1 cellular context compared by ENCODE assay signal in genomic region chr3:9204253-9205005, GRCh38.
TF ChIP-seq lines count a peak whose summit lies in the region.

No MANE protein-coding gene starts in this region.

TF ChIP-seq in HepG2, 621 proteins besides CTCF, POLR2A, EP300 and RAD21 (continued from another document and continues in another):
- TF ChIP-seq, protein P1, sequence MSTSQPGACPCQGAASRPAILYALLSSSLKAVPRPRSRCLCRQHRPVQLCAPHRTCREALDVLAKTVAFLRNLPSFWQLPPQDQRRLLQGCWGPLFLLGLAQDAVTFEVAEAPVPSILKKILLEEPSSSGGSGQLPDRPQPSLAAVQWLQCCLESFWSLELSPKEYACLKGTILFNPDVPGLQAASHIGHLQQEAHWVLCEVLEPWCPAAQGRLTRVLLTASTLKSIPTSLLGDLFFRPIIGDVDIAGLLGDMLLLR (CRISPR knock-in tag; IDR thresholded peaks at IDR 0.05) = no peak
- no peak for TF ChIP-seq GZF1 (CRISPR knock-in tag; IDR thresholded peaks at IDR 0.05)
- TF ChIP-seq PLRG1 (conservative IDR thresholded peaks at IDR 0.05) = no peak
- no peak for TF ChIP-seq U2AF1 (optimal IDR thresholded peaks at IDR 0.05; ENCODE audit: low read depth, low read length)
- TF ChIP-seq JUND (CRISPR knock-in tag; IDR thresholded peaks at IDR 0.05) = no peak
- no peak for TF ChIP-seq ZNF678 (CRISPR knock-in tag; IDR thresholded peaks at IDR 0.05)
- TF ChIP-seq ZNF18 (CRISPR knock-in tag; IDR thresholded peaks at IDR 0.05; ENCODE audit: insufficient replicate concordance) = no peak
- no peak for TF ChIP-seq SMC3 (IDR thresholded peaks at IDR 0.05; ENCODE audit: low read length)
- 0 out of 2 replicates have a peak, but pooled peaks have one; percentile 21 for TF ChIP-seq TBX2 (CRISPR knock-in tag; IDR thresholded peaks at IDR 0.05; ENCODE audit: borderline replicate concordance)
- no peak for TF ChIP-seq HNRNPLL (IDR thresholded peaks at IDR 0.05; ENCODE audit: low read depth, low read length, poor library complexity, severe bottlenecking)
- peak; percentile 69; the same call in 1 of the 2 replicates for TF ChIP-seq FOXO1 (CRISPR knock-in tag; IDR thresholded peaks at IDR 0.05)
- no peak for TF ChIP-seq FOXM1 (CRISPR knock-in tag; IDR thresholded peaks at IDR 0.05)
- 0 out of 2 replicates have a peak, but pooled peaks have one; percentile 22 for TF ChIP-seq SRY (CRISPR knock-in tag; IDR thresholded peaks at IDR 0.05)
- TF ChIP-seq, protein P2, sequence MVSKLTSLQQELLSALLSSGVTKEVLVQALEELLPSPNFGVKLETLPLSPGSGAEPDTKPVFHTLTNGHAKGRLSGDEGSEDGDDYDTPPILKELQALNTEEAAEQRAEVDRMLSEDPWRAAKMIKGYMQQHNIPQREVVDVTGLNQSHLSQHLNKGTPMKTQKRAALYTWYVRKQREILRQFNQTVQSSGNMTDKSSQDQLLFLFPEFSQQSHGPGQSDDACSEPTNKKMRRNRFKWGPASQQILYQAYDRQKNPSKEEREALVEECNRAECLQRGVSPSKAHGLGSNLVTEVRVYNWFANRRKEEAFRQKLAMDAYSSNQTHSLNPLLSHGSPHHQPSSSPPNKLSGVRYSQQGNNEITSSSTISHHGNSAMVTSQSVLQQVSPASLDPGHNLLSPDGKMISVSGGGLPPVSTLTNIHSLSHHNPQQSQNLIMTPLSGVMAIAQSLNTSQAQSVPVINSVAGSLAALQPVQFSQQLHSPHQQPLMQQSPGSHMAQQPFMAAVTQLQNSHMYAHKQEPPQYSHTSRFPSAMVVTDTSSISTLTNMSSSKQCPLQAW (CRISPR knock-in tag; IDR thresholded peaks at IDR 0.05) = peak; percentile 67; the same call in 1 of the 2 replicates
- TF ChIP-seq PCBP2 (optimal IDR thresholded peaks at IDR 0.05; ENCODE audit: low read depth, low read length, poor library complexity, severe bottlenecking) = no peak
- TF ChIP-seq ZNF235 (CRISPR knock-in tag; IDR thresholded peaks at IDR 0.05; ENCODE audit: borderline replicate concordance) = no peak
- no peak for TF ChIP-seq MXD4 (CRISPR knock-in tag; IDR thresholded peaks at IDR 0.05)
- no peak for TF ChIP-seq ZNF251 (CRISPR knock-in tag; IDR thresholded peaks at IDR 0.05)
- TF ChIP-seq SRSF1 (optimal IDR thresholded peaks at IDR 0.05; ENCODE audit: low read depth, low read length) = no peak
- TF ChIP-seq MYNN (CRISPR knock-in tag; IDR thresholded peaks at IDR 0.05; ENCODE audit: low read depth) = no peak
- no peak for TF ChIP-seq ZNF670 (CRISPR knock-in tag; IDR thresholded peaks at IDR 0.05; ENCODE audit: borderline replicate concordance)
- no peak for TF ChIP-seq ZBTB34 (CRISPR knock-in tag; IDR thresholded peaks at IDR 0.05)
- peak; percentile 44; the same call in 1 of the 2 replicates for TF ChIP-seq MIXL1 (CRISPR knock-in tag; IDR thresholded peaks at IDR 0.05)
- peak; percentile 33; the same call in 1 of the 3 replicates for TF ChIP-seq MXI1 (IDR thresholded peaks at IDR 0.05; ENCODE audit: borderline replicate concordance, low read depth, low read length)
- TF ChIP-seq HES4 (CRISPR knock-in tag; IDR thresholded peaks at IDR 0.05; ENCODE audit: borderline replicate concordance) = no peak
- TF ChIP-seq BCL3 (CRISPR knock-in tag; IDR thresholded peaks at IDR 0.05) = no peak
- 0 out of 2 replicates have a peak, but pooled peaks have one; percentile 32 for TF ChIP-seq ZNF317 (CRISPR knock-in tag; IDR thresholded peaks at IDR 0.05)
- TF ChIP-seq ZNF281 (CRISPR knock-in tag; IDR thresholded peaks at IDR 0.05; ENCODE audit: borderline replicate concordance) = no peak
- peak; percentile 52; the same call in 1 of the 2 replicates for TF ChIP-seq RXRA (CRISPR knock-in tag; IDR thresholded peaks at IDR 0.05)
- no peak for TF ChIP-seq AGO1 (IDR thresholded peaks at IDR 0.05; ENCODE audit: low read depth, low read length, poor library complexity, severe bottlenecking)
- TF ChIP-seq RBM22 (optimal IDR thresholded peaks at IDR 0.05; ENCODE audit: low read length) = no peak
- TF ChIP-seq LRRFIP1 (CRISPR knock-in tag; conservative IDR thresholded peaks at IDR 0.05) = no peak
- no peak for TF ChIP-seq ZNF260 (CRISPR knock-in tag; IDR thresholded peaks at IDR 0.05; ENCODE audit: borderline replicate concordance, low read depth)
- no peak for TF ChIP-seq ZBTB42 (CRISPR knock-in tag; IDR thresholded peaks at IDR 0.05)
- TF ChIP-seq ZZZ3 (CRISPR knock-in tag; IDR thresholded peaks at IDR 0.05; ENCODE audit: borderline replicate concordance) = no peak
- TF ChIP-seq REL (CRISPR knock-in tag; conservative IDR thresholded peaks at IDR 0.05) = no peak
- no peak for TF ChIP-seq RFX1 (IDR thresholded peaks at IDR 0.05)
- TF ChIP-seq ERF (CRISPR knock-in tag; IDR thresholded peaks at IDR 0.05) = peak; percentile 52; the same call in 1 of the 2 replicates
- no peak for TF ChIP-seq SP2 (CRISPR knock-in tag; IDR thresholded peaks at IDR 0.05)
- no peak for TF ChIP-seq ZNF558 (CRISPR knock-in tag; IDR thresholded peaks at IDR 0.05; ENCODE audit: borderline replicate concordance)
- TF ChIP-seq, protein P3, sequence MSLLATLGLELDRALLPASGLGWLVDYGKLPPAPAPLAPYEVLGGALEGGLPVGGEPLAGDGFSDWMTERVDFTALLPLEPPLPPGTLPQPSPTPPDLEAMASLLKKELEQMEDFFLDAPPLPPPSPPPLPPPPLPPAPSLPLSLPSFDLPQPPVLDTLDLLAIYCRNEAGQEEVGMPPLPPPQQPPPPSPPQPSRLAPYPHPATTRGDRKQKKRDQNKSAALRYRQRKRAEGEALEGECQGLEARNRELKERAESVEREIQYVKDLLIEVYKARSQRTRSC (CRISPR knock-in tag; IDR thresholded peaks at IDR 0.05; ENCODE audit: low read depth) = no peak
- TF ChIP-seq RCOR2 (CRISPR knock-in tag; IDR thresholded peaks at IDR 0.05) = no peak
- no peak for TF ChIP-seq ZBTB26 (CRISPR knock-in tag; IDR thresholded peaks at IDR 0.05; ENCODE audit: borderline replicate concordance)
- TF ChIP-seq HBP1 (CRISPR knock-in tag; IDR thresholded peaks at IDR 0.05; ENCODE audit: low read depth) = 0 out of 2 replicates have a peak, but pooled peaks have one; percentile 32
- TF ChIP-seq RFXAP (CRISPR knock-in tag; IDR thresholded peaks at IDR 0.05; ENCODE audit: borderline replicate concordance) = no peak
- no peak for TF ChIP-seq NPAS2 (CRISPR knock-in tag; IDR thresholded peaks at IDR 0.05; ENCODE audit: borderline replicate concordance)
- no peak for TF ChIP-seq ARNT (IDR thresholded peaks at IDR 0.05)
- TF ChIP-seq NFE2 (CRISPR knock-in tag; IDR thresholded peaks at IDR 0.05) = no peak
- TF ChIP-seq PCBP1 (IDR thresholded peaks at IDR 0.05; ENCODE audit: borderline replicate concordance, low read depth, low read length) = no peak
- TF ChIP-seq, protein P4, sequence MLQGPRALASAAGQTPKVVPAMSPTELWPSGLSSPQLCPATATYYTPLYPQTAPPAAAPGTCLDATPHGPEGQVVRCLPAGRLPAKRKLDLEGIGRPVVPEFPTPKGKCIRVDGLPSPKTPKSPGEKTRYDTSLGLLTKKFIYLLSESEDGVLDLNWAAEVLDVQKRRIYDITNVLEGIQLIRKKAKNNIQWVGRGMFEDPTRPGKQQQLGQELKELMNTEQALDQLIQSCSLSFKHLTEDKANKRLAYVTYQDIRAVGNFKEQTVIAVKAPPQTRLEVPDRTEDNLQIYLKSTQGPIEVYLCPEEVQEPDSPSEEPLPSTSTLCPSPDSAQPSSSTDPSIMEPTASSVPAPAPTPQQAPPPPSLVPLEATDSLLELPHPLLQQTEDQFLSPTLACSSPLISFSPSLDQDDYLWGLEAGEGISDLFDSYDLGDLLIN (CRISPR knock-in tag; IDR thresholded peaks at IDR 0.05; ENCODE audit: borderline replicate concordance) = no peak
- TF ChIP-seq ZNF530 (CRISPR knock-in tag; IDR thresholded peaks at IDR 0.05; ENCODE audit: low read depth) = no peak
- TF ChIP-seq ZNF839 (CRISPR knock-in tag; IDR thresholded peaks at IDR 0.05; ENCODE audit: borderline replicate concordance) = no peak
- TF ChIP-seq PRPF4 (IDR thresholded peaks at IDR 0.05; ENCODE audit: low read depth, low read length, poor library complexity, severe bottlenecking) = no peak
- 0 out of 2 replicates have a peak, but pooled peaks have one; percentile 41 for TF ChIP-seq KLF12 (CRISPR knock-in tag; IDR thresholded peaks at IDR 0.05; ENCODE audit: borderline replicate concordance)
- TF ChIP-seq TOE1 (CRISPR knock-in tag; IDR thresholded peaks at IDR 0.05) = no peak
